ENCODE assay signal across 9 cellular contexts in genomic region chr9:35488566-35489312, GRCh38. TPM values are rescaled to one million over a fixed set of nuclear protein-coding genes. Genes with fewer than 3 reads are reported as not detected.
A peak's percentile ranks its signal among the peaks of the same experiment; 100 is the strongest.
DNase-seq lines count a peak whose midpoint lies in the region; ATAC-seq, FAIRE-seq and TF ChIP-seq lines count a peak whose summit lies in the region.
"Had no signal": no experiment of that assay in that cellular context is flagged by ENCODE, and none has a peak within 500 bp of the region (broad histone marks: within the 10 kb centered on the region; RNA-seq: fewer than 3 reads in every experiment).

No MANE protein-coding gene starts in this region.

- no peaks in the 10 kb centered on the region for H3K9me3 Mint-ChIP-seq in stimulated activated naive CD8-positive, alpha-beta T cell treated with anti-CD3 and anti-CD28 coated beads, Interleukin-15, Interleukin-2, amounts not matched to agents 100 ng/mL and 50 ng/mL, for 24 hours
- peaks cover 3% of the 10 kb centered on the region for H3K9me3 Mint-ChIP-seq in mesothelial cell of epicardium

- peak overlapping the region; percentile 91 for H3K27ac ChIP-seq in caudate nucleus (ENCODE audit: low read depth, low read length)

- peak; percentile 0 for TF ChIP-seq CTCF in mesothelial cell of epicardium (IDR thresholded peaks at IDR 0.05; ENCODE audit: unreplicated experiment)

- no peak for DNase-seq in stimulated activated naive CD8-positive, alpha-beta T cell treated with anti-CD3 and anti-CD28 coated beads, Interleukin-15, Interleukin-2, amounts not matched to agents 100 U/mL and 50 U/mL, for 24 hours
- DNase-seq in caudate nucleus (lab: John Stamatoyannopoulos, UW) (no peak), mesothelial cell of epicardium (ENCODE audit: low spot score in 2 of 2, unreplicated experiment in 2 of 2) (no peak), DMS53 (lab: John Stamatoyannopoulos, UW) (no peak), G401 (ENCODE audit: low spot score) (no peak), GM19239 (ENCODE audit: insufficient read length, low spot score) (no peak), EL (no peak)

- ATAC-seq in stimulated activated naive CD8-positive, alpha-beta T cell treated with anti-CD3 and anti-CD28 coated beads, Interleukin-15, Interleukin-2, amounts not matched to agents 100 U/mL and 50 U/mL, for 24 hours: no peak

- H3K4me3 Mint-ChIP-seq in stimulated activated naive CD8-positive, alpha-beta T cell treated with anti-CD3 and anti-CD28 coated beads, Interleukin-15, Interleukin-2, amounts not matched to agents 100 ng/mL and 50 ng/mL, for 24 hours: peak overlapping the region; percentile 65
- H3K4me3 Mint-ChIP-seq in mesothelial cell of epicardium: peak overlapping the region; percentile 70

- no peaks in the 10 kb centered on the region for H3K36me3 Mint-ChIP-seq in stimulated activated naive CD8-positive, alpha-beta T cell treated with anti-CD3 and anti-CD28 coated beads, Interleukin-15, Interleukin-2, amounts not matched to agents 100 ng/mL and 50 ng/mL, for 24 hours (ENCODE audit: low read depth)
- peaks cover 5% of the 10 kb centered on the region for H3K36me3 Mint-ChIP-seq in mesothelial cell of epicardium

- peaks cover 20% of the 10 kb centered on the region for H3K27me3 Mint-ChIP-seq in stimulated activated naive CD8-positive, alpha-beta T cell treated with anti-CD3 and anti-CD28 coated beads, Interleukin-15, Interleukin-2, amounts not matched to agents 100 ng/mL and 50 ng/mL, for 24 hours
- H3K27me3 Mint-ChIP-seq in mesothelial cell of epicardium (ENCODE audit: low read depth): no peaks in the 10 kb centered on the region

- H3K27ac Mint-ChIP-seq in stimulated activated naive CD8-positive, alpha-beta T cell treated with anti-CD3 and anti-CD28 coated beads, Interleukin-15, Interleukin-2, amounts not matched to agents 100 ng/mL and 50 ng/mL, for 24 hours: peak overlapping the region; percentile 4
- peak overlapping the region; percentile 86 for H3K27ac Mint-ChIP-seq in mesothelial cell of epicardium

- H3K4me1 Mint-ChIP-seq in stimulated activated naive CD8-positive, alpha-beta T cell treated with anti-CD3 and anti-CD28 coated beads, Interleukin-15, Interleukin-2, amounts not matched to agents 100 ng/mL and 50 ng/mL, for 24 hours (ENCODE audit: low read depth): peaks cover 25% of the 10 kb centered on the region
- H3K4me1 Mint-ChIP-seq in mesothelial cell of epicardium: peaks cover 31% of the 10 kb centered on the region

- no peak for FAIRE-seq in GM19239 (lab: Jason Lieb, UNC)
- FAIRE-seq: G401.6 had no signal

- in situ Hi-C loops in G401 (cut with HindIII; ENCODE audit: low sequenced_read_pairs): no loop called here

RNA-seq across cellular contexts. Expression of gene RUSC2, which starts 1.2 kb away (rescaled TPM):
- total RNA-seq in mesothelial cell of epicardium: 33.5 to 36.1 TPM (median 34.5 TPM) in 3 replicates
- total RNA-seq in G401 (2014; rRNA removed; shearing (Covaris generic)): 18.6 and 19.1 TPM in 2 replicates
